16 cellular contexts compared by ENCODE assay signal in the genomic region with DNA sequence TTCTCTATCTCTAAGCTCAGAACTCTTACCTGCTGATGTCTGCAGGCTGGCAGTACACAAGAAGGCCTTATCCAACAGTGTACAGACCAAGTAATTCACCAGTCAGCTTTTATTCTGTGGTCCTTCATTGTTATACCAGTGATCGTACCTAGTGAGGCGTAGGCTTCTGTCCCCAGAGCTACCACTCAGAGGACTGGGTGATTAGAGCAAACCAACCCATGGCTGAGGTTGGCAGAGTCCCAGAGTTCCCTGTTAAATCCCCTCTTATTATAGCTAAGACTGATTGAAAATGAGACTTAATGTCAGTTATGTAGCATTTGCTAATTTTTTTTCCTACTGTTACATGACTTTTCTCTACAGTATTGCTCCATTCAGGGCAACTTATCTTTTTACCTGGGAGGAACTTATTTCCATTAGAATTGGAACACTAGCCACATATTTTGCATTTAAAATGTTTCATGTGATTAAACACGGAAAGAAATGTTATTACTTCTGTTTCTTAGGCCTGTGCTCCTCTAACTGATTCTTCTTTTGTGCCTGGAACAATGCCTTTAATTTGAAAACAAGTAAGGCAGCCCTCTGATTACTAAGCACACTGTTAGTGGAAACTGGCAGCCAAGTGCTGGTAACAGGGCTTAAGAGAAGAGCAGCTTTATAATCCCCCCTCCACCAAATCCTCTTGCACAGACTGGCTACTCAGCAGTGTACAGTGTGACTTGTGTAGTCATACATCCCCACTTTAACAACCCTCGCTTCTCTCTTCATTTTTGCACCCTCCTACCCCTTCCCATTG.
DNase-seq lines count a peak whose midpoint lies in the region; ATAC-seq, FAIRE-seq and TF ChIP-seq lines count a peak whose summit lies in the region.
"Had no signal": no experiment of that assay in that cellular context is flagged by ENCODE, and none has a peak within 500 bp of the region (broad histone marks: within the 10 kb centered on the region; RNA-seq: fewer than 3 reads in every experiment).

No MANE protein-coding gene starts in this region.

- H3K27ac Mint-ChIP-seq in Caco-2 (ENCODE audit: unreplicated experiment) (peak overlapping the region; percentile 24), memory B cell (peak overlapping the region; percentile 62), type B pancreatic cell (no peak overlapping the region)
- H3K27ac Mint-ChIP-seq: activated CD4-positive, alpha-beta memory T cell treated with anti-CD3 and anti-CD28 coated beads for 36 hours had no signal

- intact Hi-C loops in Caco-2 (cut with micrococcal nuclease; ENCODE audit: unreplicated experiment), result no loop called here
- intact Hi-C loops in kidney (cut with DNase I), result no loop called here

- DNase-seq in Caco-2 (no peak), memory B cell (ENCODE audit: low spot score in 2 of 2) (no peak), kidney (no peak), type B pancreatic cell (ENCODE audit: extremely low spot score, unreplicated experiment) (no peak)
- no peak for DNase-seq in stimulated activated CD8-positive, alpha-beta memory T cell treated with anti-CD3 and anti-CD28 coated beads, Interleukin-4, amount 100 ng/mL, for 48 hours
- DNase-seq: activated CD4-positive, alpha-beta memory T cell treated with anti-CD3 and anti-CD28 coated beads for 36 hours; activated effector memory CD4-positive, alpha-beta T cell treated with Interleukin-2 at 50 U/mL for 16 hours; lower lobe of right lung; NCI-H2081 treated with DMSO at 0.1 percent for 48 hours; Right ventricle myocardium superior; stimulated activated naive CD4-positive, alpha-beta T cell had no signal

- H3K9me3 ChIP-seq in Caco-2, result no peaks in the 10 kb centered on the region
- no peaks in the 10 kb centered on the region for H3K9me3 ChIP-seq in HUES64 (ENCODE audit: insufficient read depth, low read depth, low read length)
- no peaks in the 10 kb centered on the region for H3K9me3 ChIP-seq in kidney (ENCODE audit: control insufficient read depth in 1 of 2, low read length in 2 of 2)
- H3K9me3 ChIP-seq: ascending aorta, lower lobe of right lung had no signal

- H3K36me3 Mint-ChIP-seq in Caco-2 (ENCODE audit: insufficient read depth, unreplicated experiment), result peaks cover 21% of the 10 kb centered on the region
- H3K36me3 Mint-ChIP-seq in memory B cell, result peaks cover 19% of the 10 kb centered on the region
- H3K36me3 Mint-ChIP-seq in type B pancreatic cell, result peaks cover 19% of the 10 kb centered on the region

- FAIRE-seq in kidney (lab: Jason Lieb, UNC), result no peak
- FAIRE-seq: urothelium cell line had no signal

- POLR2A ChIA-PET in Caco-2 (lab: Charles Lee), result no interaction called here

- TF ChIP-seq CTCF in Caco-2 (IDR thresholded peaks at IDR 0.05; ENCODE audit: insufficient read depth in 1 of 2, low read depth in 1 of 2, low read length in 1 of 2, severe bottlenecking in 1 of 2, unreplicated experiment in 1 of 2) (no peak), kidney (IDR thresholded peaks at IDR 0.05; ENCODE audit: borderline replicate concordance, extremely low read depth, insufficient read depth) (no peak), type B pancreatic cell (conservative IDR thresholded peaks at IDR 0.05) (no peak)

- H3K4me3 ChIP-seq in Caco-2 (ENCODE audit: low read depth, low read length), result no peak overlapping the region
- H3K4me3 ChIP-seq in HUES64 (ENCODE audit: low read length), result no peak overlapping the region
- no peak overlapping the region for H3K4me3 ChIP-seq in kidney (ENCODE audit: low read length in 2 of 2)
- H3K4me3 ChIP-seq: ascending aorta, lower lobe of right lung had no signal

- BruUV-seq in Caco-2 (replicated peaks; lab: Mats Ljungman, UMichigan), result no TSS peak

- WGBS in HUES64, result 61% methylated on average over 4 of the region's 4 CpGs

- no peaks in the 10 kb centered on the region for H3K36me3 ChIP-seq in Caco-2 (ENCODE audit: control insufficient read depth, insufficient read depth, low read length)
- peaks cover 4% of the 10 kb centered on the region; the same call in 1 of the 2 replicates for H3K36me3 ChIP-seq in HUES64 (ENCODE audit: insufficient read depth, low read length)
- no peaks in the 10 kb centered on the region for H3K36me3 ChIP-seq in kidney (ENCODE audit: control insufficient read depth in 1 of 2, insufficient read depth in 2 of 2, low read length in 2 of 2)
- H3K36me3 ChIP-seq: ascending aorta had no signal

- CTCF ChIA-PET in Caco-2 (lab: Charles Lee), result no interaction called here

- no peaks in the 10 kb centered on the region for H3K27me3 Mint-ChIP-seq in Caco-2 (ENCODE audit: insufficient read depth, unreplicated experiment)
- H3K27me3 Mint-ChIP-seq in memory B cell, result no peaks in the 10 kb centered on the region
- H3K27me3 Mint-ChIP-seq in type B pancreatic cell, result no peaks in the 10 kb centered on the region
- H3K27me3 Mint-ChIP-seq: activated CD4-positive, alpha-beta memory T cell treated with anti-CD3 and anti-CD28 coated beads for 36 hours had no signal

- H3K4me1 Mint-ChIP-seq in Caco-2 (ENCODE audit: low read depth, unreplicated experiment), result peaks cover 40% of the 10 kb centered on the region
- peaks cover 56% of the 10 kb centered on the region for H3K4me1 Mint-ChIP-seq in memory B cell
- peaks cover 59% of the 10 kb centered on the region for H3K4me1 Mint-ChIP-seq in type B pancreatic cell (ENCODE audit: unreplicated experiment)

- H3K4me3 Mint-ChIP-seq in Caco-2 (ENCODE audit: unreplicated experiment) (no peak overlapping the region), memory B cell (peak overlapping the region; percentile 3), type B pancreatic cell (no peak overlapping the region)
- H3K4me3 Mint-ChIP-seq: activated CD4-positive, alpha-beta memory T cell treated with anti-CD3 and anti-CD28 coated beads for 36 hours had no signal

- H3K9ac ChIP-seq in HUES64 (ENCODE audit: low read depth, low read length), result no peak overlapping the region
- no peak overlapping the region for H3K9ac ChIP-seq in kidney (ENCODE audit: low read length in 2 of 2)

- no peak for ATAC-seq in memory B cell (ENCODE audit: low read depth)
- ATAC-seq in GM18519 (IDR thresholded peaks at IDR 0.05; ENCODE audit: low FRiP score, unreplicated experiment), result no peak

- H3K27ac ChIP-seq in HUES64 (ENCODE audit: low read depth, low read length) (peak overlapping the region; percentile 16; the same call in 1 of the 2 replicates), angular gyrus (ENCODE audit: low read depth, low read length) (peak overlapping the region; percentile 7), kidney (ENCODE audit: low read depth in 2 of 2, low read length in 2 of 2) (no peak overlapping the region)
- H3K27ac ChIP-seq: ascending aorta, lower lobe of right lung had no signal

- peaks cover 64% of the 10 kb centered on the region for H3K4me1 ChIP-seq in Caco-2
- H3K4me1 ChIP-seq in HUES64 (ENCODE audit: insufficient read depth, low read length), result peaks cover 64% of the 10 kb centered on the region
- H3K4me1 ChIP-seq in kidney (ENCODE audit: control insufficient read depth in 1 of 2, insufficient read depth in 1 of 2, low read depth in 1 of 2, low read length in 2 of 2), result no peaks in the 10 kb centered on the region
- H3K4me1 ChIP-seq: ascending aorta had no signal

- no peaks in the 10 kb centered on the region for H3K27me3 ChIP-seq in Caco-2 (replicated peaks; ENCODE audit: control insufficient read depth, insufficient read depth, low read length)
- H3K27me3 ChIP-seq in HUES64 (ENCODE audit: insufficient read depth, low read length), result no peaks in the 10 kb centered on the region
- H3K27me3 ChIP-seq: ascending aorta had no signal

- H3K9me3 Mint-ChIP-seq in Caco-2 (ENCODE audit: unreplicated experiment) (no peaks in the 10 kb centered on the region), memory B cell (no peaks in the 10 kb centered on the region), type B pancreatic cell (no peaks in the 10 kb centered on the region)
- H3K9me3 Mint-ChIP-seq: activated CD4-positive, alpha-beta memory T cell treated with anti-CD3 and anti-CD28 coated beads for 36 hours had no signal

Comparison
In these comparisons a context has a peak if more than half of its experiments do, and no peak if none do; other contexts are left out.
1. H3K27ac ChIP-seq: peak in HUES64 (single experiment) and angular gyrus (single experiment); none in kidney (0 of 2).